ENCODE assay signal across 10 cellular contexts in genomic region chr11:101127699-101128570, GRCh38. TPM values are rescaled to one million over a fixed set of nuclear protein-coding genes. Genes with fewer than 3 reads are reported as not detected.
DNase-seq lines count a peak whose midpoint lies in the region; FAIRE-seq and TF ChIP-seq lines count a peak whose summit lies in the region.
"Had no signal": no experiment of that assay in that cellular context is flagged by ENCODE, and none has a peak within 500 bp of the region (broad histone marks: within the 10 kb centered on the region; RNA-seq: fewer than 3 reads in every experiment).

No MANE protein-coding gene starts in this region.

- H3K4me3 ChIP-seq in BE2C (ENCODE audit: low read depth, low read length) (no peak overlapping the region), fibroblast of lung (replicated peaks in 1 of 4; ENCODE audit: control extremely low read depth in 1 of 4, insufficient read depth in 1 of 4, low read depth in 3 of 4, low read length in 4 of 4) (peak overlapping the region; percentile 23 to 63 (median 61)), neural progenitor cell (peak overlapping the region; percentile 49)

- H3K9ac ChIP-seq in fibroblast of lung (ENCODE audit: insufficient read depth, low read length) (peak overlapping the region; percentile 44), neural progenitor cell (no peak overlapping the region)

- H3F3A ChIP-seq in neural progenitor cell (ENCODE audit: low read depth), result no peaks in the 10 kb centered on the region

- H3K9me3 ChIP-seq in BE2C (no peaks in the 10 kb centered on the region), fibroblast of lung (ENCODE audit: control insufficient read depth, insufficient read depth, low read depth, low read length) (no peaks in the 10 kb centered on the region), neural progenitor cell (ENCODE audit: low read depth) (no peaks in the 10 kb centered on the region)

- TF ChIP-seq CTCF in BE2C (IDR thresholded peaks at IDR 0.05; ENCODE audit: low read depth, low read length) (no peak), fibroblast of lung (conservative IDR thresholded peaks at IDR 0.05 in 1 of 2, IDR thresholded peaks at IDR 0.05 in 1 of 2; ENCODE audit: low read depth in 1 of 2, low read length in 2 of 2) (no peak), neural progenitor cell (IDR thresholded peaks at IDR 0.05) (no peak)

- H3K4me3 Mint-ChIP-seq in neural progenitor cell, result peak overlapping the region; percentile 87
- H3K4me3 Mint-ChIP-seq: activated naive CD8-positive, alpha-beta T cell had no signal

- no peaks in the 10 kb centered on the region for H4K20me1 ChIP-seq in fibroblast of lung (ENCODE audit: control insufficient read depth, extremely low read depth, insufficient read depth, low read length)
- H4K20me1 ChIP-seq in neural progenitor cell (ENCODE audit: low read depth), result peaks cover 20% of the 10 kb centered on the region

- peak overlapping the region; percentile 52 for H2AFZ ChIP-seq in fibroblast of lung (ENCODE audit: low read length)
- H2AFZ ChIP-seq in neural progenitor cell (replicated peaks), result peak overlapping the region; percentile 99

- H3K27me3 ChIP-seq in BE2C, result peaks cover 84% of the 10 kb centered on the region
- H3K27me3 ChIP-seq in fibroblast of lung (ENCODE audit: control insufficient read depth, insufficient read depth, low read length), result peaks cover 12% of the 10 kb centered on the region
- peaks cover 100% of the 10 kb centered on the region for H3K27me3 ChIP-seq in neural progenitor cell

- H3K79me2 ChIP-seq in fibroblast of lung (ENCODE audit: control insufficient read depth, insufficient read depth, low read length), result no peaks in the 10 kb centered on the region
- no peaks in the 10 kb centered on the region for H3K79me2 ChIP-seq in neural progenitor cell (ENCODE audit: low read depth)

- H3K4me1 Mint-ChIP-seq in neural progenitor cell, result peaks cover 10% of the 10 kb centered on the region

- no peaks in the 10 kb centered on the region for H3K9me3 Mint-ChIP-seq in neural progenitor cell

- H3K36me3 Mint-ChIP-seq in neural progenitor cell, result no peaks in the 10 kb centered on the region
- H3K36me3 Mint-ChIP-seq: activated naive CD8-positive, alpha-beta T cell had no signal

- no peak overlapping the region for H3K27ac Mint-ChIP-seq in neural progenitor cell
- H3K27ac Mint-ChIP-seq: activated naive CD8-positive, alpha-beta T cell had no signal

- peaks cover 51% of the 10 kb centered on the region for H3K27me3 Mint-ChIP-seq in neural progenitor cell (ENCODE audit: insufficient read depth, low read depth)

- FAIRE-seq in GM12891 (lab: Jason Lieb, UNC), result no peak

- in situ Hi-C loops in KBM-7 (cut with MboI; ENCODE audit: low pct_unique_long_range_greater_than_20kb, low sequenced_read_pairs), result no loop called here

- H3K36me3 ChIP-seq in BE2C (no peaks in the 10 kb centered on the region), fibroblast of lung (ENCODE audit: control insufficient read depth, insufficient read depth, low read length) (no peaks in the 10 kb centered on the region), neural progenitor cell (no peaks in the 10 kb centered on the region)

- H3K4me2 ChIP-seq in fibroblast of lung (ENCODE audit: extremely low read depth, insufficient read depth, low read length) (peak overlapping the region; percentile 78), neural progenitor cell (peak overlapping the region; percentile 73)

- H3K4me1 ChIP-seq in BE2C, result no peaks in the 10 kb centered on the region
- no peaks in the 10 kb centered on the region for H3K4me1 ChIP-seq in fibroblast of lung (ENCODE audit: control insufficient read depth, extremely low read depth, insufficient read depth, low read length)
- no peaks in the 10 kb centered on the region for H3K4me1 ChIP-seq in neural progenitor cell

- no peak for TF ChIP-seq POLR2A in GM12891 (IDR thresholded peaks at IDR 0.05; ENCODE audit: low read depth, low read length)

- H3K27ac ChIP-seq in fibroblast of lung (ENCODE audit: insufficient read depth, low read length), result no peak overlapping the region
- H3K27ac ChIP-seq in neural progenitor cell, result no peak overlapping the region

- DNase-seq in BE2C (peak; percentile 11), KBM-7 (peak; percentile 12), fibroblast of lung (ENCODE audit: low read depth in 2 of 2) (peak in 1 of 2 donors; percentile 6), neural progenitor cell (ENCODE audit: low spot score) (peak; percentile 58), RKO (ENCODE audit: low spot score) (no peak), GM12891 (ENCODE audit: insufficient read length, low spot score) (no peak), SIG-M5 (lab: John Stamatoyannopoulos, UW) (no peak)
- no peak for DNase-seq in activated naive CD4-positive, alpha-beta T cell treated with Interleukin-2 at 50 U/mL for 16 hours
- DNase-seq: NCI-H1048 had no signal

TF ChIP-seq in GM12891, 5 proteins besides CTCF, POLR2A, EP300 and RAD21:
- TF ChIP-seq TAF1 (IDR thresholded peaks at IDR 0.05; ENCODE audit: low read depth, low read length) (no peak), POU2F2 (IDR thresholded peaks at IDR 0.05; ENCODE audit: low read depth, low read length) (no peak), POLR2AphosphoS5 (IDR thresholded peaks at IDR 0.05; ENCODE audit: low read depth, low read length) (no peak), SPI1 (IDR thresholded peaks at IDR 0.05; ENCODE audit: low read depth, low read length) (no peak), PAX5 (IDR thresholded peaks at IDR 0.05; ENCODE audit: insufficient read depth, low read length, severe bottlenecking) (no peak)

RNA-seq across cellular contexts. Expression of gene PGR, which starts 1.7 kb away (rescaled TPM):
- not detected for polyA plus RNA-seq in BE2C (2012; ENCODE audit: insufficient read depth, insufficient read length, low read depth)
- 0.77 and 2.0 TPM in 2 replicates for total RNA-seq in fibroblast of lung
- polyA plus RNA-seq in fibroblast of lung, result 0.19 and 0.41 TPM in 2 replicates
- 0.13 and 0.73 TPM in 2 replicates for polyA plus RNA-seq in fibroblast of lung (2012)
- polyA minus RNA-seq in fibroblast of lung (ENCODE audit: low replicate concordance), result 1.1 and 1.4 TPM in 2 replicates
- total RNA-seq in neural progenitor cell (ENCODE audit: low replicate concordance), result 0.07 and 0.40 TPM in 2 replicates
- not detected for polyA plus RNA-seq in GM12891 (2012; ENCODE audit: low read depth, missing spikeins)

Comparison
In these comparisons a context has a peak if more than half of its experiments do, and no peak if none do; other contexts are left out.
1. DNase-seq: peak in BE2C (single experiment), KBM-7 (single experiment) and neural progenitor cell (single experiment); none in activated naive CD4-positive, alpha-beta T cell treated with Interleukin-2 at 50 U/mL for 16 hours (single experiment), RKO (single experiment), GM12891 (single experiment) and SIG-M5 (single experiment).